8 cellular contexts compared by ENCODE assay signal in genomic region chr2:8684885-8685696, GRCh38. TPM values are rescaled to one million over a fixed set of nuclear protein-coding genes. Genes with fewer than 3 reads are reported as not detected.
DNase-seq lines count a peak whose midpoint lies in the region; ATAC-seq and TF ChIP-seq lines count a peak whose summit lies in the region.

No MANE protein-coding gene starts in this region.

- H3K4me3 Mint-ChIP-seq in activated naive CD8-positive, alpha-beta T cell treated with anti-CD3 and anti-CD28 coated beads, Interleukin-2, amount 50 U/mL, for 24 hours, result peak overlapping the region; percentile 93

- no peak overlapping the region for H3K27ac ChIP-seq in RWPE2 (ENCODE audit: poor library complexity, severe bottlenecking)
- H3K27ac ChIP-seq in right atrium auricular region, result peak overlapping the region; percentile 82 to 98
- H3K27ac ChIP-seq in psoas muscle, result peak overlapping the region; percentile 60

- H3K4me1 ChIP-seq in RWPE2 (ENCODE audit: insufficient read depth, poor library complexity, severe bottlenecking) (peaks cover 7% of the 10 kb centered on the region), right atrium auricular region (peaks cover 0 to 23% of the 10 kb centered on the region in 2 donors), psoas muscle (peaks cover 7% of the 10 kb centered on the region)

- H3K9me3 Mint-ChIP-seq in activated naive CD8-positive, alpha-beta T cell treated with anti-CD3 and anti-CD28 coated beads, Interleukin-2, amount 50 U/mL, for 24 hours, result no peaks in the 10 kb centered on the region

- no peak for TF ChIP-seq CTCF in RWPE2 (IDR thresholded peaks at IDR 0.05; ENCODE audit: poor library complexity, severe bottlenecking)
- TF ChIP-seq CTCF in right atrium auricular region (IDR thresholded peaks at IDR 0.05), result no peak
- TF ChIP-seq CTCF in psoas muscle (IDR thresholded peaks at IDR 0.05), result no peak

- H3K27me3 Mint-ChIP-seq in activated naive CD8-positive, alpha-beta T cell treated with anti-CD3 and anti-CD28 coated beads, Interleukin-2, amount 50 U/mL, for 24 hours, result peaks cover 5% of the 10 kb centered on the region

- DNase-seq in EL (peak; percentile 60), HUDEP-2 (lab: John Stamatoyannopoulos, UW; ENCODE audit: unreplicated experiment in 76 of 76) (peak in 72 of 76 experiments; percentile 28 to 86 (median 71)), RWPE2 (ENCODE audit: low spot score) (no peak), right atrium auricular region (ENCODE audit: low spot score) (peak; percentile 80), psoas muscle (peak; percentile 60 to 68)
- DNase-seq in activated naive CD8-positive, alpha-beta T cell treated with anti-CD3 and anti-CD28 coated beads, Interleukin-2, amount 50 U/mL, for 24 hours, result peak; percentile 65

- peak overlapping the region; percentile 95 for H3K27ac Mint-ChIP-seq in activated naive CD8-positive, alpha-beta T cell treated with anti-CD3 and anti-CD28 coated beads, Interleukin-2, amount 50 U/mL, for 24 hours

- H3K36me3 ChIP-seq in RWPE2 (ENCODE audit: low read depth), result no peaks in the 10 kb centered on the region
- no peaks in the 10 kb centered on the region for H3K36me3 ChIP-seq in right atrium auricular region
- no peaks in the 10 kb centered on the region for H3K36me3 ChIP-seq in psoas muscle (ENCODE audit: insufficient read depth in 1 of 2, low read depth in 1 of 2)

- peaks cover 27% of the 10 kb centered on the region for H3K36me3 Mint-ChIP-seq in activated naive CD8-positive, alpha-beta T cell treated with anti-CD3 and anti-CD28 coated beads, Interleukin-2, amount 50 U/mL, for 24 hours (ENCODE audit: low read depth)

- peaks cover 37% of the 10 kb centered on the region for H3K27me3 ChIP-seq in RWPE2 (ENCODE audit: insufficient read depth, poor library complexity, severe bottlenecking)
- no peaks in the 10 kb centered on the region for H3K27me3 ChIP-seq in right atrium auricular region
- H3K27me3 ChIP-seq in psoas muscle (ENCODE audit: insufficient read depth in 3 of 3, low read length in 2 of 3), result peaks cover 0 to 2% (median 0%) of the 10 kb centered on the region in 3 donors

- ATAC-seq in RWPE2 (ENCODE audit: low read depth) (no peak), psoas muscle (peak in 1 of 4 donors; percentile 1), HG02798 (IDR thresholded peaks at IDR 0.05; ENCODE audit: poor library complexity, unreplicated experiment) (no peak), HG03442 (IDR thresholded peaks at IDR 0.05; ENCODE audit: unreplicated experiment) (no peak)
- ATAC-seq in activated naive CD8-positive, alpha-beta T cell treated with anti-CD3 and anti-CD28 coated beads, Interleukin-2, amount 50 U/mL, for 24 hours, result peak; percentile 9

- peaks cover 24% of the 10 kb centered on the region for H3K4me1 Mint-ChIP-seq in activated naive CD8-positive, alpha-beta T cell treated with anti-CD3 and anti-CD28 coated beads, Interleukin-2, amount 50 U/mL, for 24 hours

- H3K9me3 ChIP-seq in RWPE2 (ENCODE audit: severe bottlenecking), result no peaks in the 10 kb centered on the region
- no peaks in the 10 kb centered on the region for H3K9me3 ChIP-seq in right atrium auricular region
- H3K9me3 ChIP-seq in psoas muscle, result no peaks in the 10 kb centered on the region

- H3K4me3 ChIP-seq in RWPE2 (ENCODE audit: severe bottlenecking), result peak overlapping the region; percentile 22
- H3K4me3 ChIP-seq in right atrium auricular region, result peak overlapping the region; percentile 71 to 73
- H3K4me3 ChIP-seq in psoas muscle, result peak overlapping the region; percentile 79

- WGBS in psoas muscle, 3 donors, result 4 to 8% (median 6%) methylated on average over 57 to 87 of the region's 87 CpGs

- intact Hi-C loops in psoas muscle (cut with DNase I), result loop anchor here (5.0 to 10.0 kb wide), 7 partner anchors 163 to 1588 kb away; no protein-coding TSS in a partner anchor

RNA-seq across cellular contexts. Expression of gene ID2, which starts 3.2 kb away (rescaled TPM):
- total RNA-seq in right atrium auricular region, result 100 to 1,000 TPM; 213 to 421 TPM
- 10 to 100 TPM in 2 of 4 donors, 1 to 10 TPM in 2; 4.1 to 15.4 (median 11.8) TPM for total RNA-seq in psoas muscle
- polyA plus RNA-seq in psoas muscle, result 10 to 100 TPM in 2 of 3 donors, 1 to 10 TPM in 1; 7.7 to 33.0 (median 19.5) TPM

Comparison
In these comparisons a context has a peak if more than half of its experiments do, and no peak if none do; other contexts are left out.
1. H3K4me3 ChIP-seq: peak in every context shown above with its lines; median percentile 79 in psoas muscle; 72 in right atrium auricular region; 22 in RWPE2.
2. RNA of gene ID2, which starts 3.2 kb away (total RNA-seq): 213 to 421 TPM in right atrium auricular region; 4.1 to 15.4 TPM in psoas muscle; every median in the first group is over 10 times any median in the second.